Comparison of ENCODE assay signal across 18 cellular contexts in the genomic region with DNA sequence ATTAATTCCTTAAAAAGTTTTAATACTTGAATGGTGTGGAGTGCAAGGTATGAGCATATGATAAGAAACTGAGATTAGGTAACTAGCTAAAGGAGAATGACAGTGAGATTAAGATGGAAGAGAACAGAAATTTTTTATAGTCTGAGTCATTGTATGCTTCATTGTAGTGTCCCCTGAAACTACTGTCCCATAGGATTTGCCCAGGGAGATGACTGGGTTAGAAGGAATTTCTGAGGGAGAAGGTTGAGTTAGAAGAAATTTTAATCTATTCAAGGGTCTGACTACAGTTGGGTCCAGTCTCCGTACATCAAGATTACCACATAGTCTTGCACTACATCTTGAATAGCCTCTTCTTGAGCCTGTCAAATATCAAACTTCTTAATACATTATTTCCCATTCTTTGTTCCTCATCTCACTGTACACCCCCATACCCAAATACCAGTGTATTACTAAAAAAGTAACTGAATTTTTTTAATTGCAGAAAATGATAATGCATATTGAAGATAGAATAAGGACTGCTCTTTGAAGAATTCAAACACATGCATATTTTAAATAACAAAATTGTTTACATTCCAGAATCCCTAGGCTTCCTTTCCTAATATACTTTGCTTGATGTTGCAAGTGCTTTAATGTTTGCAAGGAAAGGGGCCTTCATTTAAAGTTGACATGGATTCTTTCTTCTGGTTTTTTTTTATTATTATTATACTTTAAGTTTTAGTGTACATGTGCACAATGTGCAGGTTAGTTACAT.
A peak's percentile ranks its signal among the peaks of the same experiment; 100 is the strongest.
DNase-seq lines count a peak whose midpoint lies in the region; ATAC-seq and TF ChIP-seq lines count a peak whose summit lies in the region.
"Had no signal": no experiment of that assay in that cellular context is flagged by ENCODE, and none has a peak within 500 bp of the region (broad histone marks: within the 10 kb centered on the region; RNA-seq: fewer than 3 reads in every experiment).

No MANE protein-coding gene starts in this region.

- no peaks in the 10 kb centered on the region for H3K4me1 Mint-ChIP-seq in activated T-cell treated with anti-CD3 and anti-CD28 coated beads, Interleukin-2, amount 50 U/mL, for 4 hours (ENCODE audit: low read depth)
- H3K4me1 Mint-ChIP-seq: neural crest cell had no signal

- no peaks in the 10 kb centered on the region for H3K36me3 ChIP-seq in A673 (ENCODE audit: insufficient read depth, low read length, poor library complexity, severe bottlenecking)
- H3K36me3 ChIP-seq in adipocyte (ENCODE audit: control insufficient read depth, insufficient read depth, low read length, severe bottlenecking), result no peaks in the 10 kb centered on the region
- H3K36me3 ChIP-seq in HAP-1 (replicated peaks), result no peaks in the 10 kb centered on the region
- H3K36me3 ChIP-seq: right atrium auricular region had no signal

- in situ Hi-C loops in HAP-1 (cut with MboI; ENCODE audit: low sequenced_read_pairs), result no loop called here

- H3K9me3 Mint-ChIP-seq in activated T-cell treated with anti-CD3 and anti-CD28 coated beads, Interleukin-2, amount 50 U/mL, for 4 hours, result no peaks in the 10 kb centered on the region
- H3K9me3 Mint-ChIP-seq: neural crest cell had no signal

- H3K4me3 ChIP-seq in A673 (ENCODE audit: low read depth, low read length, poor library complexity, severe bottlenecking), result no peak overlapping the region
- no peak overlapping the region for H3K4me3 ChIP-seq in adipocyte (ENCODE audit: low read length)
- H3K4me3 ChIP-seq in foreskin fibroblast (ENCODE audit: low read depth in 1 of 2, low read length in 2 of 2), result no peak overlapping the region
- H3K4me3 ChIP-seq in HAP-1, result no peak overlapping the region
- H3K4me3 ChIP-seq: lung, right atrium auricular region had no signal

- H3K9me3 ChIP-seq in A673 (ENCODE audit: low read depth, low read length, poor library complexity, severe bottlenecking) (no peaks in the 10 kb centered on the region), adipocyte (ENCODE audit: control insufficient read depth, low read length) (no peaks in the 10 kb centered on the region), HAP-1 (no peaks in the 10 kb centered on the region)
- H3K9me3 ChIP-seq: right atrium auricular region had no signal

- no peaks in the 10 kb centered on the region for H3K4me1 ChIP-seq in A673 (ENCODE audit: insufficient read depth, low read length, poor library complexity, severe bottlenecking)
- peaks cover 14% of the 10 kb centered on the region for H3K4me1 ChIP-seq in adipocyte (ENCODE audit: control insufficient read depth, insufficient read depth, low read length)
- H3K4me1 ChIP-seq in HAP-1, result no peaks in the 10 kb centered on the region
- H3K4me1 ChIP-seq: right atrium auricular region had no signal

- H3K36me3 Mint-ChIP-seq in activated T-cell treated with anti-CD3 and anti-CD28 coated beads, Interleukin-2, amount 50 U/mL, for 4 hours (ENCODE audit: insufficient read depth), result no peaks in the 10 kb centered on the region

- intact Hi-C loops in A673 (cut with micrococcal nuclease; ENCODE audit: unreplicated experiment), result no loop called here

- CTCF ChIA-PET in A673 (lab: Charles Lee), result no interaction called here

- H3K4me3 Mint-ChIP-seq in activated T-cell treated with anti-CD3 and anti-CD28 coated beads, Interleukin-2, amount 50 U/mL, for 4 hours, result no peak overlapping the region
- H3K4me3 Mint-ChIP-seq: neural crest cell had no signal

- POLR2A ChIA-PET in A673 (lab: Charles Lee; ENCODE audit: low non-redundant PET), result no interaction called here

- ATAC-seq in activated T-cell treated with anti-CD3 and anti-CD28 coated beads, Interleukin-2, amount 50 U/mL, for 4 hours, result no peak

- no peaks in the 10 kb centered on the region for H3K27me3 ChIP-seq in A673 (replicated peaks; ENCODE audit: insufficient read depth, low read depth, low read length, poor library complexity)
- no peaks in the 10 kb centered on the region for H3K27me3 ChIP-seq in adipocyte (replicated peaks; ENCODE audit: control insufficient read depth, insufficient read depth, low read length)
- H3K27me3 ChIP-seq in HAP-1 (ENCODE audit: low read depth), result no peaks in the 10 kb centered on the region
- H3K27me3 ChIP-seq: right atrium auricular region had no signal

- H3K27ac ChIP-seq in A673 (ENCODE audit: low read depth, low read length, poor library complexity, severe bottlenecking), result no peak overlapping the region
- H3K27ac ChIP-seq: right atrium auricular region, VCaP had no signal

- H3K9ac ChIP-seq in adipocyte (ENCODE audit: low read length), result no peak overlapping the region

- no TSS peak for BruUV-seq in A673 (replicated peaks; lab: Mats Ljungman, UMichigan)

- peak; percentile 64 for DNase-seq in A673 (ENCODE audit: low spot score)
- peak; percentile 75 for DNase-seq in HS-27A (ENCODE audit: low read depth)
- peak; percentile 78 for DNase-seq in adipocyte (ENCODE audit: low read depth)
- peak; percentile 60 to 69 for DNase-seq in foreskin fibroblast
- DNase-seq in kidney glomerular epithelial cell (lab: John Stamatoyannopoulos, UW), result no peak
- DNase-seq in HAP-1 (ENCODE audit: low spot score in 2 of 2), result no peak
- no peak for DNase-seq in middle frontal gyrus (ENCODE audit: extremely low spot score, low spot score)
- DNase-seq in activated T-cell treated with anti-CD3 and anti-CD28 coated beads, Interleukin-2, amount 50 U/mL, for 4 hours, result no peak
- DNase-seq: activated effector memory CD4-positive, alpha-beta T cell treated with Interleukin-2 at 50 U/mL for 16 hours; aorta; foreskin melanocyte; KBM-7; NCI-H2227 treated with DMSO at 0.1 percent for 48 hours; stimulated activated CD4-positive, alpha-beta T cell treated with anti-CD3 and anti-CD28 coated beads, Interleukin-2, amount 100 ng/mL, for 24 hours had no signal

- TF ChIP-seq CTCF in A673 (conservative IDR thresholded peaks at IDR 0.05; ENCODE audit: low read depth, low read length) (no peak), foreskin fibroblast (IDR thresholded peaks at IDR 0.05; ENCODE audit: low read depth, low read length) (no peak)

- H3K27me3 Mint-ChIP-seq in activated T-cell treated with anti-CD3 and anti-CD28 coated beads, Interleukin-2, amount 50 U/mL, for 4 hours (ENCODE audit: low read depth), result no peaks in the 10 kb centered on the region

Comparison
In these comparisons a context has a peak if more than half of its experiments do, and no peak if none do; other contexts are left out.
1. DNase-seq: peak in A673 (single experiment), HS-27A (single experiment), adipocyte (single experiment) and foreskin fibroblast (2 of 2); none in kidney glomerular epithelial cell (single experiment), HAP-1 (0 of 2), middle frontal gyrus (single experiment) and activated T-cell treated with anti-CD3 and anti-CD28 coated beads, Interleukin-2, amount 50 U/mL, for 4 hours (single experiment).